1 cellular context compared by ENCODE assay signal in the genomic region with DNA sequence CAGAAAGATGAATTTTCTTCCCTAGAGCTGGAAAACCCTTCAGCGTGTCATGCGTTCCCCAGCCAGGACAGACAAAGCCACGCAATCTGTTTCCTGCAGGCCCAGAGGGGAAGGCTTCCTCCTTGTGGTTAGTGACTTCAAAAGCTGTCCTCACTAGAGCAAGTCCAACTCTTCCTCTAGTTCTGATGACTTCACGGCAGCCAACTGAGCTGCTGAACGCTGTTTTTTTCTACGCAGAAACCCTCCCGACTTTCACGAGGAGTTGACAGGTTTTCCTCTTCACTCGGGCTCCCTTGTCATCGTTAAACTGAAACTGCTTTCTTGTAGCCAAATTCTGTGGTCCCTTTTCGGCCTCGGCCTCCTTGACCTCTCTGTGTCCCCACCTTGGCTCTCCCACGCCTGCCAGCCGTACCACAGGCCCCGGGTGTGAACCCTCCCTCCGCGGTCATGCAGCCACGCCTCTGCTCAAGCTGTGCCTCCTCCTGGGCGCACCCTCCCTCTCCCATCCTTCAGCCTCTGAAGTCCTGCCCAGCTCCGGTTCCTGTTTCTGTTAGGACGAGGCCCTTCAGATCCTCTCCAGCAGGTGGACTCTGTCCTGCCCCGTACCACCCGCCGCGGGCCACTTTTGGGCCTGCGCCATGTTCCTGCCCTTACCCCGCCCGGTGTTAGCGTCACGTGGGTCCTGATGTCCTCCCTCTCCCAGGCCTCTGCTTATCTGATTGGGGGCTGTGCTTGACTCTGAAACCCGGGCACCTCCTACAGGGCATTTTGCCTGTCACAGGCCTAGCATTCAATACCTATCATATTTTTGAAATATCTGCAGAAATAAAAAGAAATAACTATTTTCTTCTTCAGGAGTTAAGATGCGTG.
TF ChIP-seq lines count a peak whose summit lies in the region.

No MANE protein-coding gene starts in this region.

TF ChIP-seq in K562, 482 proteins besides CTCF, POLR2A, EP300 and RAD21 (continued from another document and continues in another):
- TF ChIP-seq, protein P1, sequence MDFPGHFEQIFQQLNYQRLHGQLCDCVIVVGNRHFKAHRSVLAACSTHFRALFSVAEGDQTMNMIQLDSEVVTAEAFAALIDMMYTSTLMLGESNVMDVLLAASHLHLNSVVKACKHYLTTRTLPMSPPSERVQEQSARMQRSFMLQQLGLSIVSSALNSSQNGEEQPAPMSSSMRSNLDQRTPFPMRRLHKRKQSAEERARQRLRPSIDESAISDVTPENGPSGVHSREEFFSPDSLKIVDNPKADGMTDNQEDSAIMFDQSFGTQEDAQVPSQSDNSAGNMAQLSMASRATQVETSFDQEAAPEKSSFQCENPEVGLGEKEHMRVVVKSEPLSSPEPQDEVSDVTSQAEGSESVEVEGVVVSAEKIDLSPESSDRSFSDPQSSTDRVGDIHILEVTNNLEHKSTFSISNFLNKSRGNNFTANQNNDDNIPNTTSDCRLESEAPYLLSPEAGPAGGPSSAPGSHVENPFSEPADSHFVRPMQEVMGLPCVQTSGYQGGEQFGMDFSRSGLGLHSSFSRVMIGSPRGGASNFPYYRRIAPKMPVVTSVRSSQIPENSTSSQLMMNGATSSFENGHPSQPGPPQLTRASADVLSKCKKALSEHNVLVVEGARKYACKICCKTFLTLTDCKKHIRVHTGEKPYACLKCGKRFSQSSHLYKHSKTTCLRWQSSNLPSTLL (IDR thresholded peaks at IDR 0.05) = no peak
- TF ChIP-seq RFX1 (IDR thresholded peaks at IDR 0.05) = no peak
- no peak for TF ChIP-seq ZNF23 (CRISPR knock-in tag; IDR thresholded peaks at IDR 0.05)
- TF ChIP-seq REST (CRISPR knock-in tag; IDR thresholded peaks at IDR 0.05; ENCODE audit: low read depth) = 0 out of 2 replicates have a peak, but pooled peaks have one; percentile 42
- TF ChIP-seq ZMIZ1 (IDR thresholded peaks at IDR 0.05; ENCODE audit: low read depth in 2 of 2, low read length in 2 of 2) = no peak; a peak in 1 of 4 replicates
- TF ChIP-seq SAFB (IDR thresholded peaks at IDR 0.05; ENCODE audit: borderline replicate concordance, low read depth, low read length) = no peak
- no peak for TF ChIP-seq TCF15 (CRISPR knock-in tag; IDR thresholded peaks at IDR 0.05)
- TF ChIP-seq NFXL1 (CRISPR knock-in tag; IDR thresholded peaks at IDR 0.05) = no peak
- TF ChIP-seq CEBPG (CRISPR knock-in tag; IDR thresholded peaks at IDR 0.05) = peak; percentile 66
- TF ChIP-seq CEBPG (tag; conservative IDR thresholded peaks at IDR 0.05 in 1 of 2, IDR thresholded peaks at IDR 0.05 in 1 of 2) = peak; percentile 27 to 40; a peak in 2 of 4 replicates
- no peak for TF ChIP-seq ZNF143 (CRISPR knock-in tag; IDR thresholded peaks at IDR 0.05)
- TF ChIP-seq ZBTB49 (CRISPR knock-in tag; IDR thresholded peaks at IDR 0.05; ENCODE audit: borderline replicate concordance) = no peak
- TF ChIP-seq RBM17 (IDR thresholded peaks at IDR 0.05; ENCODE audit: borderline replicate concordance, low read depth, low read length) = no peak
- peak; percentile 90 for TF ChIP-seq LCOR (CRISPR knock-in tag; IDR thresholded peaks at IDR 0.05)
- peak; percentile 77 for TF ChIP-seq GABPA (tag; conservative IDR thresholded peaks at IDR 0.05; ENCODE audit: low read depth)
- TF ChIP-seq L3MBTL2 (IDR thresholded peaks at IDR 0.05) = peak; percentile 95
- TF ChIP-seq ZC3H8 (IDR thresholded peaks at IDR 0.05) = no peak
- TF ChIP-seq, protein P2, sequence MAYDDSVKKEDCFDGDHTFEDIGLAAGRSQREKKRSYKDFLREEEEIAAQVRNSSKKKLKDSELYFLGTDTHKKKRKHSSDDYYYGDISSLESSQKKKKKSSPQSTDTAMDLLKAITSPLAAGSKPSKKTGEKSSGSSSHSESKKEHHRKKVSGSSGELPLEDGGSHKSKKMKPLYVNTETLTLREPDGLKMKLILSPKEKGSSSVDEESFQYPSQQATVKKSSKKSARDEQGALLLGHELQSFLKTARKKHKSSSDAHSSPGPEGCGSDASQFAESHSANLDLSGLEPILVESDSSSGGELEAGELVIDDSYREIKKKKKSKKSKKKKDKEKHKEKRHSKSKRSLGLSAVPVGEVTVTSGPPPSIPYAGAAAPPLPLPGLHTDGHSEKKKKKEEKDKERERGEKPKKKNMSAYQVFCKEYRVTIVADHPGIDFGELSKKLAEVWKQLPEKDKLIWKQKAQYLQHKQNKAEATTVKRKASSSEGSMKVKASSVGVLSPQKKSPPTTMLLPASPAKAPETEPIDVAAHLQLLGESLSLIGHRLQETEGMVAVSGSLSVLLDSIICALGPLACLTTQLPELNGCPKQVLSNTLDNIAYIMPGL (CRISPR knock-in tag; IDR thresholded peaks at IDR 0.05) = no peak
- TF ChIP-seq KHSRP (IDR thresholded peaks at IDR 0.05) = no peak
- TF ChIP-seq MYC (IDR thresholded peaks at IDR 0.05; ENCODE audit: low read depth, low read length) = peak; percentile 88
- no peak for TF ChIP-seq MYC (CRISPR knock-in tag; IDR thresholded peaks at IDR 0.05; ENCODE audit: borderline replicate concordance, low read depth)
- no peak for TF ChIP-seq SMAD2 (IDR thresholded peaks at IDR 0.05; ENCODE audit: low read depth, low read length)
- TF ChIP-seq, protein P3, sequence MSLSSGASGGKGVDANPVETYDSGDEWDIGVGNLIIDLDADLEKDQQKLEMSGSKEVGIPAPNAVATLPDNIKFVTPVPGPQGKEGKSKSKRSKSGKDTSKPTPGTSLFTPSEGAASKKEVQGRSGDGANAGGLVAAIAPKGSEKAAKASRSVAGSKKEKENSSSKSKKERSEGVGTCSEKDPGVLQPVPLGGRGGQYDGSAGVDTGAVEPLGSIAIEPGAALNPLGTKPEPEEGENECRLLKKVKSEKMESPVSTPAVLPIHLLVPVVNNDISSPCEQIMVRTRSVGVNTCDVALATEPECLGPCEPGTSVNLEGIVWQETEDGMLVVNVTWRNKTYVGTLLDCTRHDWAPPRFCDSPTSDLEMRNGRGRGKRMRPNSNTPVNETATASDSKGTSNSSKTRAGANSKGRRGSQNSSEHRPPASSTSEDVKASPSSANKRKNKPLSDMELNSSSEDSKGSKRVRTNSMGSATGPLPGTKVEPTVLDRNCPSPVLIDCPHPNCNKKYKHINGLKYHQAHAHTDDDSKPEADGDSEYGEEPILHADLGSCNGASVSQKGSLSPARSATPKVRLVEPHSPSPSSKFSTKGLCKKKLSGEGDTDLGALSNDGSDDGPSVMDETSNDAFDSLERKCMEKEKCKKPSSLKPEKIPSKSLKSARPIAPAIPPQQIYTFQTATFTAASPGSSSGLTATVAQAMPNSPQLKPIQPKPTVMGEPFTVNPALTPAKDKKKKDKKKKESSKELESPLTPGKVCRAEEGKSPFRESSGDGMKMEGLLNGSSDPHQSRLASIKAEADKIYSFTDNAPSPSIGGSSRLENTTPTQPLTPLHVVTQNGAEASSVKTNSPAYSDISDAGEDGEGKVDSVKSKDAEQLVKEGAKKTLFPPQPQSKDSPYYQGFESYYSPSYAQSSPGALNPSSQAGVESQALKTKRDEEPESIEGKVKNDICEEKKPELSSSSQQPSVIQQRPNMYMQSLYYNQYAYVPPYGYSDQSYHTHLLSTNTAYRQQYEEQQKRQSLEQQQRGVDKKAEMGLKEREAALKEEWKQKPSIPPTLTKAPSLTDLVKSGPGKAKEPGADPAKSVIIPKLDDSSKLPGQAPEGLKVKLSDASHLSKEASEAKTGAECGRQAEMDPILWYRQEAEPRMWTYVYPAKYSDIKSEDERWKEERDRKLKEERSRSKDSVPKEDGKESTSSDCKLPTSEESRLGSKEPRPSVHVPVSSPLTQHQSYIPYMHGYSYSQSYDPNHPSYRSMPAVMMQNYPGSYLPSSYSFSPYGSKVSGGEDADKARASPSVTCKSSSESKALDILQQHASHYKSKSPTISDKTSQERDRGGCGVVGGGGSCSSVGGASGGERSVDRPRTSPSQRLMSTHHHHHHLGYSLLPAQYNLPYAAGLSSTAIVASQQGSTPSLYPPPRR (CRISPR knock-in tag; IDR thresholded peaks at IDR 0.05; ENCODE audit: borderline replicate concordance) = no peak
- no peak for TF ChIP-seq PHB2 (IDR thresholded peaks at IDR 0.05; ENCODE audit: low read depth)
- TF ChIP-seq MAX (CRISPR knock-in tag; IDR thresholded peaks at IDR 0.05) = peak; percentile 87
- TF ChIP-seq CCNT2 (IDR thresholded peaks at IDR 0.05; ENCODE audit: borderline replicate concordance, extremely low read depth, insufficient read length, low read depth, low read length) = peak; percentile 84
- TF ChIP-seq KLF1 (tag; IDR thresholded peaks at IDR 0.05) = peak; percentile 88; the same call in 1 of the 2 replicates
- TF ChIP-seq, protein P4, sequence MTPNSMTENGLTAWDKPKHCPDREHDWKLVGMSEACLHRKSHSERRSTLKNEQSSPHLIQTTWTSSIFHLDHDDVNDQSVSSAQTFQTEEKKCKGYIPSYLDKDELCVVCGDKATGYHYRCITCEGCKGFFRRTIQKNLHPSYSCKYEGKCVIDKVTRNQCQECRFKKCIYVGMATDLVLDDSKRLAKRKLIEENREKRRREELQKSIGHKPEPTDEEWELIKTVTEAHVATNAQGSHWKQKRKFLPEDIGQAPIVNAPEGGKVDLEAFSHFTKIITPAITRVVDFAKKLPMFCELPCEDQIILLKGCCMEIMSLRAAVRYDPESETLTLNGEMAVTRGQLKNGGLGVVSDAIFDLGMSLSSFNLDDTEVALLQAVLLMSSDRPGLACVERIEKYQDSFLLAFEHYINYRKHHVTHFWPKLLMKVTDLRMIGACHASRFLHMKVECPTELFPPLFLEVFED (CRISPR knock-in tag; conservative IDR thresholded peaks at IDR 0.05) = no peak; the same call in 1 of the 2 replicates
- TF ChIP-seq, protein P5, sequence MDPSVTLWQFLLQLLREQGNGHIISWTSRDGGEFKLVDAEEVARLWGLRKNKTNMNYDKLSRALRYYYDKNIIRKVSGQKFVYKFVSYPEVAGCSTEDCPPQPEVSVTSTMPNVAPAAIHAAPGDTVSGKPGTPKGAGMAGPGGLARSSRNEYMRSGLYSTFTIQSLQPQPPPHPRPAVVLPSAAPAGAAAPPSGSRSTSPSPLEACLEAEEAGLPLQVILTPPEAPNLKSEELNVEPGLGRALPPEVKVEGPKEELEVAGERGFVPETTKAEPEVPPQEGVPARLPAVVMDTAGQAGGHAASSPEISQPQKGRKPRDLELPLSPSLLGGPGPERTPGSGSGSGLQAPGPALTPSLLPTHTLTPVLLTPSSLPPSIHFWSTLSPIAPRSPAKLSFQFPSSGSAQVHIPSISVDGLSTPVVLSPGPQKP (CRISPR knock-in tag; IDR thresholded peaks at IDR 0.05) = no peak
- TF ChIP-seq SMARCE1 (IDR thresholded peaks at IDR 0.05) = peak; percentile 22; the same call in 1 of the 2 replicates
